ENCODE assay signal across 27 cellular contexts in the genomic region with DNA sequence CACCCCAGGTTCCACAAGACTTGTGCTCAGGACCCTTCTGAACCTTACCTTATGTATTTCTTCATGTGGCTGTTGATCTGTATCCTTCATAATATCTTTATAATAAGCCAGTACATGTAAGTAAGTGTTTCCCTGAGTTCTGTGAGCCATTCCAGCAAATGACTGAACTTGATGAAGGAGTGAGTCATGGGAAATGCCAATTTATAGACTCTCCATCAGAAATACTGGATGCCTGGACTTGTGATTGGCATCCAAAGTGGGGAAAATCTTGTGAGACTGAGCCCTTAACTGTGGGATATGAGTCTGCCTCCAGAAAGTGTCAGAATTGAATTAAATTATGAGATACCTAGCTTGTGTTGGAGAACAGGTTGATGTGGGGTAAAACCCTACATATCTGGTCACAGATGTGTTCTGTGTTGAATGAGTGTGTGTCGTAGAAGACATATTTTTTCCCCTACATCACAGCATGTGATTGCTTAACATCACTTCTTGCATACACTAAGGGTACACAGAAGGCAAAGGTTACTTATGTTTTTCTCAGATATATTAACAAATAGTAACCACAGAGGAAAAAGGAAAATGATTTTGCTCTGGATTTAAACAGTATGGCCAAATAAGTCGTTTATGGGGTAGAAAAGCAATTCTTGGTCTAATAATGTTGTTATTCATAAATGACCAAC.
DNase-seq lines count a peak whose midpoint lies in the region; ATAC-seq, FAIRE-seq and TF ChIP-seq lines count a peak whose summit lies in the region.
"Had no signal": no experiment of that assay in that cellular context is flagged by ENCODE, and none has a peak within 500 bp of the region (broad histone marks: within the 10 kb centered on the region; RNA-seq: fewer than 3 reads in every experiment).

No MANE protein-coding gene starts in this region.

- H3K4me3 ChIP-seq in bronchial epithelial cell (ENCODE audit: low read depth, low read length) (no peak overlapping the region), foreskin fibroblast (ENCODE audit: low read depth in 1 of 2, low read length in 2 of 2) (no peak overlapping the region), psoas muscle (no peak overlapping the region)
- H3K4me3 ChIP-seq: BLaER1 treated with 17β-estradiol and CSF1 and Interleukin-3, amounts not matched to agents 10 nM and 100 nM; GM23248; MG63 had no signal

- H3K27ac ChIP-seq in psoas muscle = no peak overlapping the region
- H3K27ac ChIP-seq: BLaER1 treated with 17β-estradiol and CSF1 and Interleukin-3, amounts not matched to agents 10 nM and 100 nM; GM23248 had no signal

- DNase-seq in HCEC 1CT = peak; percentile 72
- DNase-seq in bronchial epithelial cell (ENCODE audit: low read depth) = peak; percentile 68
- DNase-seq in foreskin fibroblast = peak; percentile 16 to 31
- peak; percentile 11 for DNase-seq in renal cortical epithelial cell (ENCODE audit: low read depth)
- DNase-seq in psoas muscle = no peak
- DNase-seq in NCI-H446 (lab: John Stamatoyannopoulos, UW) = no peak
- DNase-seq: AML-193; CD4-positive, alpha-beta T cell; COR-L47; DMS79; GM23248; H7; KG1; MG63; NCI-H1105 treated with DMSO at 0.1 percent for 48 hours; NCI-H146; NCI-H1930; NCI-H446 treated with DMSO at 0.1 percent for 48 hours; NCI-H526; NCI-H82; NK-92 treated with Interleukin-12 subunit alpha and Interleukin-12 subunit beta, amount 100 ng/mL, for 24 hours; PC-3 had no signal

- no peak for ATAC-seq in HG03565 (IDR thresholded peaks at IDR 0.05; ENCODE audit: unreplicated experiment)
- no peak for ATAC-seq in psoas muscle
- ATAC-seq: PC-3, Right ventricle myocardium inferior had no signal

- H3K27me3 ChIP-seq in bronchial epithelial cell (ENCODE audit: control insufficient read depth, insufficient read depth, low read length) (no peaks in the 10 kb centered on the region), psoas muscle (ENCODE audit: insufficient read depth in 3 of 3, low read length in 2 of 3) (no peaks in the 10 kb centered on the region)
- H3K27me3 ChIP-seq: BLaER1 treated with 17β-estradiol and CSF1 and Interleukin-3, amounts not matched to agents 10 nM and 100 nM; MG63 had no signal

- intact Hi-C loops in psoas muscle (cut with DNase I) = no loop called here

- WGBS in psoas muscle, 3 donors = 94 to 95% (median 94%) methylated on average over 2 of the region's 2 CpGs

- no peak for FAIRE-seq in bronchial epithelial cell (lab: Jason Lieb, UNC)
- FAIRE-seq: A204.1, GM18507 had no signal

- H3K4me1 ChIP-seq in psoas muscle = no peaks in the 10 kb centered on the region

- no peaks in the 10 kb centered on the region for H3K9me3 ChIP-seq in psoas muscle
- H3K9me3 ChIP-seq: BLaER1 treated with 17β-estradiol and CSF1 and Interleukin-3, amounts not matched to agents 10 nM and 100 nM; MG63 had no signal

- H3K36me3 ChIP-seq in bronchial epithelial cell (ENCODE audit: control insufficient read depth, insufficient read depth, low read length) (peaks cover 1% of the 10 kb centered on the region), psoas muscle (ENCODE audit: insufficient read depth in 1 of 2, low read depth in 1 of 2) (peaks cover 0 to 23% of the 10 kb centered on the region in 2 donors)
- H3K36me3 ChIP-seq: MG63 had no signal

- no peak for TF ChIP-seq CTCF in bronchial epithelial cell (IDR thresholded peaks at IDR 0.05; ENCODE audit: insufficient read depth, low read length, severe bottlenecking)
- no peak for TF ChIP-seq CTCF in foreskin fibroblast (IDR thresholded peaks at IDR 0.05; ENCODE audit: low read depth, low read length)
- TF ChIP-seq CTCF in psoas muscle (IDR thresholded peaks at IDR 0.05) = no peak

Comparison
In these comparisons a context has a peak if more than half of its experiments do, and no peak if none do; other contexts are left out.
1. DNase-seq: peak in HCEC 1CT (single experiment), bronchial epithelial cell (single experiment), foreskin fibroblast (2 of 2) and renal cortical epithelial cell (single experiment); none in psoas muscle (0 of 2) and NCI-H446 (0 of 2).